1 cellular context compared by ENCODE assay signal in the genomic region with DNA sequence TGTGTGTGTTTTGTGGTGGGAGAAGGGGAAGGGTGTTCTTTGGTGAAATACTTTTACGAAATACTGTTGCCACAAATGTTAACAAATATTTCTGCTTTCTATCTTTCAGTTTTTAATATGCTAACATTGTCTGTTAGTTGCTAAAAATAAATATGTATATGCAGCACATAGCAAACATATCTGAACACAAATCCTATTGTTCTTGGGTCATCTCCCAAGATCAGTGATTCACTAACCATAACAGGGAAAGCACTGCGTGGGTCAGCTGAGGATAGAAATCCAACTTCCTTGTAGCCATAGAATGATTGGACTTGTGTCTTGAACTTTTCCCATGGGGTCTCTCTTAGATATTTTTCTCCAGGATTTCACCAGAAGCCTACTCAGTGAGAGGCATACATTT.
TF ChIP-seq lines count a peak whose summit lies in the region.

No MANE protein-coding gene starts in this region.

TF ChIP-seq in SK-N-SH treated with all-trans-retinoic acid at 6 μM for 48 hours, 23 proteins besides CTCF, POLR2A, EP300 and RAD21 (continued from another document):
- no peak for TF ChIP-seq CSDC2 (CRISPR knock-in tag; IDR thresholded peaks at IDR 0.05)
- no peak for TF ChIP-seq TCF4 (CRISPR knock-in tag; IDR thresholded peaks at IDR 0.05; ENCODE audit: borderline replicate concordance)
- TF ChIP-seq, protein P1, sequence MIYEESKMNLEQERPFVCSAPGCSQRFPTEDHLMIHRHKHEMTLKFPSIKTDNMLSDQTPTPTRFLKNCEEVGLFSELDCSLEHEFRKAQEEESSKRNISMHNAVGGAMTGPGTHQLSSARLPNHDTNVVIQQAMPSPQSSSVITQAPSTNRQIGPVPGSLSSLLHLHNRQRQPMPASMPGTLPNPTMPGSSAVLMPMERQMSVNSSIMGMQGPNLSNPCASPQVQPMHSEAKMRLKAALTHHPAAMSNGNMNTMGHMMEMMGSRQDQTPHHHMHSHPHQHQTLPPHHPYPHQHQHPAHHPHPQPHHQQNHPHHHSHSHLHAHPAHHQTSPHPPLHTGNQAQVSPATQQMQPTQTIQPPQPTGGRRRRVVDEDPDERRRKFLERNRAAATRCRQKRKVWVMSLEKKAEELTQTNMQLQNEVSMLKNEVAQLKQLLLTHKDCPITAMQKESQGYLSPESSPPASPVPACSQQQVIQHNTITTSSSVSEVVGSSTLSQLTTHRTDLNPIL (CRISPR knock-in tag; IDR thresholded peaks at IDR 0.05; ENCODE audit: low read depth), result no peak
